ENCODE assay signal across 1 cellular context in genomic region chrX:101377542-101377941, GRCh38.
TF ChIP-seq lines count a peak whose summit lies in the region.

No MANE protein-coding gene starts in this region.

TF ChIP-seq in GM23338, 12 proteins besides CTCF, POLR2A, EP300 and RAD21 (continued from another document):
- TF ChIP-seq ZNF462 (CRISPR knock-in tag; IDR thresholded peaks at IDR 0.05) (no peak), JUNB (IDR thresholded peaks at IDR 0.05; ENCODE audit: unreplicated experiment) (no peak), EZH2 (IDR thresholded peaks at IDR 0.05; ENCODE audit: low read depth, unreplicated experiment) (no peak), CREB1 (CRISPR knock-in tag; IDR thresholded peaks at IDR 0.05; ENCODE audit: low read depth) (no peak), NANOG (IDR thresholded peaks at IDR 0.05; ENCODE audit: borderline replicate concordance) (no peak), ETS1 (IDR thresholded peaks at IDR 0.05) (no peak), POLR2AphosphoS5 (IDR thresholded peaks at IDR 0.05; ENCODE audit: low read depth) (no peak)
